In the genomic region with DNA sequence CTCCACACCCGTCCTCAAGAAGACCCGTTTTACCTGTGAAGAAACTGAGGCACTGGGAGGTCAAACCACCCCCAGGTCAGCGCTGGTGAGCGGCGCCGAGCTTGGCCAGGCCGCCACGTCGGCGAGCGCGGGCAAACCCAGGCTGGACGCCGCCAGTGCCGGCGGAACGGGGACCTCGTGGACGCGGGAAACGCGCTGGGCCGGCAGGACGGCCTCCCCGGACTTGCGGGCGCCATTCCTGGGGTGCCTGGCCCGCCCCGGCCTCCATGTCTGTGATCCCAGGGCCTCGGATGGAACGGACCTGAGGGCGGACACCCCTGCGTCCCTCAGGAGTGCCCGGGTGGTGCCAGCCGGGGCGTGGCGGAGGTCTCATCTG, we compare ENCODE assay signal across 1 cellular context.
TF ChIP-seq lines count a peak whose summit lies in the region.

No MANE protein-coding gene starts in this region.

TF ChIP-seq in WTC11, 78 proteins besides CTCF, POLR2A, EP300 and RAD21 (continued from another document):
- TF ChIP-seq, protein P1, sequence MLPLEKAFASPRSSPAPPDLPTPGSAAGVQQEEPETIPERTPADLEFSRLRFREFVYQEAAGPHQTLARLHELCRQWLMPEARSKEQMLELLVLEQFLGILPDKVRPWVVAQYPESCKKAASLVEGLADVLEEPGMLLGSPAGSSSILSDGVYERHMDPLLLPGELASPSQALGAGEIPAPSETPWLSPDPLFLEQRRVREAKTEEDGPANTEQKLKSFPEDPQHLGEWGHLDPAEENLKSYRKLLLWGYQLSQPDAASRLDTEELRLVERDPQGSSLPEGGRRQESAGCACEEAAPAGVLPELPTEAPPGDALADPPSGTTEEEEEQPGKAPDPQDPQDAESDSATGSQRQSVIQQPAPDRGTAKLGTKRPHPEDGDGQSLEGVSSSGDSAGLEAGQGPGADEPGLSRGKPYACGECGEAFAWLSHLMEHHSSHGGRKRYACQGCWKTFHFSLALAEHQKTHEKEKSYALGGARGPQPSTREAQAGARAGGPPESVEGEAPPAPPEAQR (CRISPR knock-in tag; IDR thresholded peaks at IDR 0.05) = no peak
- no peak for TF ChIP-seq ESRRA (CRISPR knock-in tag; IDR thresholded peaks at IDR 0.05; ENCODE audit: borderline replicate concordance)
- no peak for TF ChIP-seq ELF4 (CRISPR knock-in tag; IDR thresholded peaks at IDR 0.05; ENCODE audit: low read depth)
- TF ChIP-seq ZNF317 (CRISPR knock-in tag; IDR thresholded peaks at IDR 0.05; ENCODE audit: borderline replicate concordance, low read depth) = no peak
- TF ChIP-seq, protein P2, sequence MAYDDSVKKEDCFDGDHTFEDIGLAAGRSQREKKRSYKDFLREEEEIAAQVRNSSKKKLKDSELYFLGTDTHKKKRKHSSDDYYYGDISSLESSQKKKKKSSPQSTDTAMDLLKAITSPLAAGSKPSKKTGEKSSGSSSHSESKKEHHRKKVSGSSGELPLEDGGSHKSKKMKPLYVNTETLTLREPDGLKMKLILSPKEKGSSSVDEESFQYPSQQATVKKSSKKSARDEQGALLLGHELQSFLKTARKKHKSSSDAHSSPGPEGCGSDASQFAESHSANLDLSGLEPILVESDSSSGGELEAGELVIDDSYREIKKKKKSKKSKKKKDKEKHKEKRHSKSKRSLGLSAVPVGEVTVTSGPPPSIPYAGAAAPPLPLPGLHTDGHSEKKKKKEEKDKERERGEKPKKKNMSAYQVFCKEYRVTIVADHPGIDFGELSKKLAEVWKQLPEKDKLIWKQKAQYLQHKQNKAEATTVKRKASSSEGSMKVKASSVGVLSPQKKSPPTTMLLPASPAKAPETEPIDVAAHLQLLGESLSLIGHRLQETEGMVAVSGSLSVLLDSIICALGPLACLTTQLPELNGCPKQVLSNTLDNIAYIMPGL (CRISPR knock-in tag; IDR thresholded peaks at IDR 0.05) = no peak
- no peak for TF ChIP-seq TP53 (CRISPR knock-in tag; IDR thresholded peaks at IDR 0.05)
- TF ChIP-seq, protein P3, sequence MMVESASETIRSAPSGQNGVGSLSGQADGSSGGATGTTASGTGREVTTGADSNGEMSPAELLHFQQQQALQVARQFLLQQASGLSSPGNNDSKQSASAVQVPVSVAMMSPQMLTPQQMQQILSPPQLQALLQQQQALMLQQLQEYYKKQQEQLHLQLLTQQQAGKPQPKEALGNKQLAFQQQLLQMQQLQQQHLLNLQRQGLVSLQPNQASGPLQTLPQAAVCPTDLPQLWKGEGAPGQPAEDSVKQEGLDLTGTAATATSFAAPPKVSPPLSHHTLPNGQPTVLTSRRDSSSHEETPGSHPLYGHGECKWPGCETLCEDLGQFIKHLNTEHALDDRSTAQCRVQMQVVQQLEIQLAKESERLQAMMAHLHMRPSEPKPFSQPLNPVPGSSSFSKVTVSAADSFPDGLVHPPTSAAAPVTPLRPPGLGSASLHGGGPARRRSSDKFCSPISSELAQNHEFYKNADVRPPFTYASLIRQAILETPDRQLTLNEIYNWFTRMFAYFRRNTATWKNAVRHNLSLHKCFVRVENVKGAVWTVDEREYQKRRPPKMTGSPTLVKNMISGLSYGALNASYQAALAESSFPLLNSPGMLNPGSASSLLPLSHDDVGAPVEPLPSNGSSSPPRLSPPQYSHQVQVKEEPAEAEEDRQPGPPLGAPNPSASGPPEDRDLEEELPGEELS (CRISPR knock-in tag; IDR thresholded peaks at IDR 0.05) = no peak
- TF ChIP-seq, protein P4, sequence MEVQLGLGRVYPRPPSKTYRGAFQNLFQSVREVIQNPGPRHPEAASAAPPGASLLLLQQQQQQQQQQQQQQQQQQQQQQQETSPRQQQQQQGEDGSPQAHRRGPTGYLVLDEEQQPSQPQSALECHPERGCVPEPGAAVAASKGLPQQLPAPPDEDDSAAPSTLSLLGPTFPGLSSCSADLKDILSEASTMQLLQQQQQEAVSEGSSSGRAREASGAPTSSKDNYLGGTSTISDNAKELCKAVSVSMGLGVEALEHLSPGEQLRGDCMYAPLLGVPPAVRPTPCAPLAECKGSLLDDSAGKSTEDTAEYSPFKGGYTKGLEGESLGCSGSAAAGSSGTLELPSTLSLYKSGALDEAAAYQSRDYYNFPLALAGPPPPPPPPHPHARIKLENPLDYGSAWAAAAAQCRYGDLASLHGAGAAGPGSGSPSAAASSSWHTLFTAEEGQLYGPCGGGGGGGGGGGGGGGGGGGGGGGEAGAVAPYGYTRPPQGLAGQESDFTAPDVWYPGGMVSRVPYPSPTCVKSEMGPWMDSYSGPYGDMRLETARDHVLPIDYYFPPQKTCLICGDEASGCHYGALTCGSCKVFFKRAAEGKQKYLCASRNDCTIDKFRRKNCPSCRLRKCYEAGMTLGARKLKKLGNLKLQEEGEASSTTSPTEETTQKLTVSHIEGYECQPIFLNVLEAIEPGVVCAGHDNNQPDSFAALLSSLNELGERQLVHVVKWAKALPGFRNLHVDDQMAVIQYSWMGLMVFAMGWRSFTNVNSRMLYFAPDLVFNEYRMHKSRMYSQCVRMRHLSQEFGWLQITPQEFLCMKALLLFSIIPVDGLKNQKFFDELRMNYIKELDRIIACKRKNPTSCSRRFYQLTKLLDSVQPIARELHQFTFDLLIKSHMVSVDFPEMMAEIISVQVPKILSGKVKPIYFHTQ (CRISPR knock-in tag; IDR thresholded peaks at IDR 0.05) = no peak
- no peak for TF ChIP-seq RELA (CRISPR knock-in tag; IDR thresholded peaks at IDR 0.05; ENCODE audit: borderline replicate concordance)
- TF ChIP-seq FOXP1 (CRISPR knock-in tag; IDR thresholded peaks at IDR 0.05; ENCODE audit: borderline replicate concordance) = no peak
